8 cellular contexts compared by ENCODE assay signal in genomic region chr16:30775131-30775380, GRCh38. TPM values are rescaled to one million over a fixed set of nuclear protein-coding genes. Genes with fewer than 3 reads are reported as not detected.
DNase-seq lines count a peak whose midpoint lies in the region; ATAC-seq and TF ChIP-seq lines count a peak whose summit lies in the region.

No MANE protein-coding gene starts in this region.

- RAD21 ChIA-PET in HCT116 (lab: Charles Lee; ENCODE audit: low non-redundant PET in 1 of 2, low total read pairs in 2 of 2, uncharacterized antibody in 2 of 2, unreplicated experiment in 2 of 2), result no interaction called here

- peak overlapping the region; percentile 90 for H3K27ac ChIP-seq in HCT116 (ENCODE audit: low read depth, low read length)

- peaks cover 0 to 11% of the 10 kb centered on the region in 2 experiments; a peak in 2 of 4 replicates for H3K4me1 ChIP-seq in HCT116 (ENCODE audit: control insufficient read depth in 1 of 2, insufficient read depth in 2 of 2, low read length in 2 of 2)

- H3K36me3 ChIP-seq in HCT116 (ENCODE audit: control insufficient read depth in 1 of 2, insufficient read depth in 2 of 2, low read length in 2 of 2), result peaks cover 9 to 23% of the 10 kb centered on the region in 2 experiments

- peak overlapping the region; percentile 80 for H3K4me2 ChIP-seq in HCT116 (ENCODE audit: low read length)

- ATAC-seq in HCT116, result no peak
- ATAC-seq in stimulated activated memory B cell treated with anti-CD40 and anti-IgM and Interleukin-4, amounts not matched to agents 10 μg/mL and 1 μg/mL and 100 μg/mL, for 72 hours, result peak; percentile 1
- no peak for ATAC-seq in GM18502 (IDR thresholded peaks at IDR 0.05; ENCODE audit: poor library complexity, unreplicated experiment)

- no peaks in the 10 kb centered on the region for H3K9me3 Mint-ChIP-seq in activated T-helper 2 cell treated with anti-CD3 and anti-CD28 coated beads, Interferon-gamma antibody, Interleukin-2, Interleukin-4, amounts not matched to agents 10 μg/mL and 5 μg/mL and 100 μg/mL, durations not matched to agents 14 hours and 24 hours and 36 hours
- H3K9me3 Mint-ChIP-seq in stimulated activated memory B cell treated with anti-CD40 and anti-IgM and Interleukin-4, amounts not matched to agents 10 μg/mL and 1 μg/mL and 100 μg/mL, for 72 hours, result no peaks in the 10 kb centered on the region

- H3K27me3 Mint-ChIP-seq in activated T-helper 2 cell treated with anti-CD3 and anti-CD28 coated beads, Interferon-gamma antibody, Interleukin-2, Interleukin-4, amounts not matched to agents 10 μg/mL and 5 μg/mL and 100 μg/mL, durations not matched to agents 14 hours and 24 hours and 36 hours (ENCODE audit: low read depth), result no peaks in the 10 kb centered on the region
- H3K27me3 Mint-ChIP-seq in stimulated activated memory B cell treated with anti-CD40 and anti-IgM and Interleukin-4, amounts not matched to agents 10 μg/mL and 1 μg/mL and 100 μg/mL, for 72 hours, result peaks cover 14% of the 10 kb centered on the region

- peaks cover 12% of the 10 kb centered on the region for H3K4me1 Mint-ChIP-seq in activated T-helper 2 cell treated with anti-CD3 and anti-CD28 coated beads, Interferon-gamma antibody, Interleukin-2, Interleukin-4, amounts not matched to agents 10 μg/mL and 5 μg/mL and 100 μg/mL, durations not matched to agents 14 hours and 24 hours and 36 hours (ENCODE audit: low read depth)
- peaks cover 46% of the 10 kb centered on the region for H3K4me1 Mint-ChIP-seq in stimulated activated memory B cell treated with anti-CD40 and anti-IgM and Interleukin-4, amounts not matched to agents 10 μg/mL and 1 μg/mL and 100 μg/mL, for 72 hours

- no peaks in the 10 kb centered on the region for H3K9me2 ChIP-seq in HCT116 (ENCODE audit: insufficient read depth)

- CTCF ChIA-PET in HCT116 (lab: Charles Lee), result no interaction called here

- peak overlapping the region; percentile 93 for H3K4me3 Mint-ChIP-seq in activated T-helper 2 cell treated with anti-CD3 and anti-CD28 coated beads, Interferon-gamma antibody, Interleukin-2, Interleukin-4, amounts not matched to agents 10 μg/mL and 5 μg/mL and 100 μg/mL, durations not matched to agents 14 hours and 24 hours and 36 hours (ENCODE audit: low read depth)
- peak overlapping the region; percentile 80 for H3K4me3 Mint-ChIP-seq in stimulated activated memory B cell treated with anti-CD40 and anti-IgM and Interleukin-4, amounts not matched to agents 10 μg/mL and 1 μg/mL and 100 μg/mL, for 72 hours

- no peaks in the 10 kb centered on the region for H3K79me2 ChIP-seq in HCT116 (ENCODE audit: insufficient read depth, low read length)

- peaks cover 46% of the 10 kb centered on the region for H3K36me3 Mint-ChIP-seq in activated T-helper 2 cell treated with anti-CD3 and anti-CD28 coated beads, Interferon-gamma antibody, Interleukin-2, Interleukin-4, amounts not matched to agents 10 μg/mL and 5 μg/mL and 100 μg/mL, durations not matched to agents 14 hours and 24 hours and 36 hours (ENCODE audit: low read depth)
- peaks cover 52% of the 10 kb centered on the region for H3K36me3 Mint-ChIP-seq in stimulated activated memory B cell treated with anti-CD40 and anti-IgM and Interleukin-4, amounts not matched to agents 10 μg/mL and 1 μg/mL and 100 μg/mL, for 72 hours

- peak overlapping the region; percentile 59 to 66; a peak in 3 of 4 replicates for H3K4me3 ChIP-seq in HCT116 (replicated peaks in 1 of 2; ENCODE audit: low read depth in 1 of 2, low read length in 2 of 2)
- peak overlapping the region; percentile 66; the same call in 1 of the 2 replicates for H3K4me3 ChIP-seq in iPS-18c (ENCODE audit: insufficient read depth, low read depth, low read length)

- TF ChIP-seq POLR2A in HCT116 (IDR thresholded peaks at IDR 0.05; ENCODE audit: borderline replicate concordance, extremely low read depth, insufficient read depth, insufficient read length) (no peak), erythroblast (IDR thresholded peaks at IDR 0.05; ENCODE audit: low read length) (no peak)

- H4K20me1 ChIP-seq in HCT116 (ENCODE audit: insufficient read depth), result no peaks in the 10 kb centered on the region

- H3K9ac ChIP-seq in HCT116 (ENCODE audit: low read length), result peak overlapping the region; percentile 84; the same call in 1 of the 2 replicates

- H3K27ac Mint-ChIP-seq in activated T-helper 2 cell treated with anti-CD3 and anti-CD28 coated beads, Interferon-gamma antibody, Interleukin-2, Interleukin-4, amounts not matched to agents 10 μg/mL and 5 μg/mL and 100 μg/mL, durations not matched to agents 14 hours and 24 hours and 36 hours, result peak overlapping the region; percentile 94
- peak overlapping the region; percentile 40 for H3K27ac Mint-ChIP-seq in stimulated activated memory B cell treated with anti-CD40 and anti-IgM and Interleukin-4, amounts not matched to agents 10 μg/mL and 1 μg/mL and 100 μg/mL, for 72 hours

- H3K27me3 ChIP-seq in HCT116 (ENCODE audit: insufficient read depth, low read length), result no peaks in the 10 kb centered on the region

- no peak for TF ChIP-seq CTCF in HCT116 (IDR thresholded peaks at IDR 0.05 in 2 of 3, conservative IDR thresholded peaks at IDR 0.05 in 1 of 3; ENCODE audit: borderline replicate concordance in 1 of 3, insufficient read depth in 1 of 3, low read depth in 2 of 3, low read length in 2 of 3)

- no peak for TF ChIP-seq RAD21 in HCT116 (IDR thresholded peaks at IDR 0.05; ENCODE audit: low read depth)

- POLR2A ChIA-PET in HCT116 (lab: Charles Lee), result interaction anchor here (1.1 kb wide), 1 partner anchor 30 kb away, joined by 3 read pairs; no protein-coding TSS in a partner anchor

- H3K9me3 ChIP-seq in HCT116 (ENCODE audit: control insufficient read depth in 1 of 2, insufficient read depth in 1 of 2, low read depth in 1 of 2, low read length in 2 of 2), result no peaks in the 10 kb centered on the region
- H3K9me3 ChIP-seq in iPS-18c (ENCODE audit: control insufficient read depth, insufficient read depth, low read length), result no peaks in the 10 kb centered on the region

- DNase-seq in HCT116 (ENCODE audit: low read depth, low spot score) (no peak), NCI-H1048 (lab: John Stamatoyannopoulos, UW) (no peak), erythroblast (lab: John Stamatoyannopoulos, UW) (no peak)
- no peak for DNase-seq in activated T-helper 2 cell treated with anti-CD3 and anti-CD28 coated beads, Interferon-gamma antibody, Interleukin-2, Interleukin-4, amounts not matched to agents 10 μg/mL and 5 μg/mL and 100 μg/mL, durations not matched to agents 14 hours and 24 hours and 36 hours (ENCODE audit: low spot score)
- DNase-seq in stimulated activated CD4-positive, alpha-beta T cell treated with anti-CD3 and anti-CD28 coated beads, Interleukin-15, amount 100 ng/mL, for 24 hours, result no peak

- no peak overlapping the region for H2AFZ ChIP-seq in HCT116 (ENCODE audit: low read depth, low read length, poor library complexity, severe bottlenecking)

- BruUV-seq in HCT116 (replicated peaks; lab: Mats Ljungman, UMichigan), result no TSS peak

- intact Hi-C loops in HCT116 (cut with micrococcal nuclease), result no loop called here
- intact Hi-C loops in activated T-helper 2 cell treated with anti-CD3 and anti-CD28 coated beads, Interferon-gamma antibody, Interleukin-2, Interleukin-4, amounts not matched to agents 10 μg/mL and 5 μg/mL and 100 μg/mL, durations not matched to agents 14 hours and 24 hours and 36 hours (cut with micrococcal nuclease), result no loop called here

TF ChIP-seq in HCT116, 20 proteins besides CTCF, POLR2A, EP300 and RAD21 (continues in another document):
- TF ChIP-seq JUND (IDR thresholded peaks at IDR 0.05) (no peak), YY1 (IDR thresholded peaks at IDR 0.05; ENCODE audit: extremely low read depth, insufficient replicate concordance, low read depth, low read length) (no peak), SP1 (IDR thresholded peaks at IDR 0.05; ENCODE audit: low read depth) (no peak), EZH2phosphoT487 (IDR thresholded peaks at IDR 0.05; ENCODE audit: borderline replicate concordance) (no peak), EGR1 (IDR thresholded peaks at IDR 0.05; ENCODE audit: low read depth) (no peak), EZH2 (IDR thresholded peaks at IDR 0.05) (no peak), TCF7L2 (IDR thresholded peaks at IDR 0.05; ENCODE audit: borderline replicate concordance, extremely low read depth, insufficient read depth, insufficient read length) (no peak)

RNA-seq across cellular contexts. Expression of gene ZNF629, which starts 11.9 kb away (rescaled TPM):
- total RNA-seq in HCT116 (2021; ENCODE audit: unreplicated experiment), result 18.4 TPM
- polyA plus RNA-seq in HCT116 (2012), result 7.7 and 10.2 TPM in 2 replicates
- 0.78 and 0.82 TPM in 2 replicates for total RNA-seq in activated T-helper 2 cell treated with anti-CD3 and anti-CD28 coated beads, Interferon-gamma antibody, Interleukin-2, Interleukin-4, amounts not matched to agents 10 μg/mL and 5 μg/mL and 100 μg/mL, durations not matched to agents 14 hours and 24 hours and 36 hours

RNA-seq across cellular contexts. Expression of gene RNF40, which starts 12.9 kb away (rescaled TPM):
- 90.3 TPM for total RNA-seq in HCT116 (2021; ENCODE audit: unreplicated experiment)
- 58.1 and 67.6 TPM in 2 replicates for polyA plus RNA-seq in HCT116 (2012)
- 83.8 and 91.6 TPM in 2 replicates for total RNA-seq in activated T-helper 2 cell treated with anti-CD3 and anti-CD28 coated beads, Interferon-gamma antibody, Interleukin-2, Interleukin-4, amounts not matched to agents 10 μg/mL and 5 μg/mL and 100 μg/mL, durations not matched to agents 14 hours and 24 hours and 36 hours

RNA-seq across cellular contexts. Expression of gene CFAP119, which starts 13.2 kb away (rescaled TPM):
- total RNA-seq in HCT116 (2021; ENCODE audit: unreplicated experiment), result 12.6 TPM
- 8.8 and 10.3 TPM in 2 replicates for polyA plus RNA-seq in HCT116 (2012)
- 2.3 and 2.8 TPM in 2 replicates for total RNA-seq in activated T-helper 2 cell treated with anti-CD3 and anti-CD28 coated beads, Interferon-gamma antibody, Interleukin-2, Interleukin-4, amounts not matched to agents 10 μg/mL and 5 μg/mL and 100 μg/mL, durations not matched to agents 14 hours and 24 hours and 36 hours

RNA-seq across cellular contexts. Expression of gene PHKG2, which starts 26.8 kb away (rescaled TPM):
- 32.6 TPM for total RNA-seq in HCT116 (2021; ENCODE audit: unreplicated experiment)
- 26.1 and 28.6 TPM in 2 replicates for polyA plus RNA-seq in HCT116 (2012)
- total RNA-seq in activated T-helper 2 cell treated with anti-CD3 and anti-CD28 coated beads, Interferon-gamma antibody, Interleukin-2, Interleukin-4, amounts not matched to agents 10 μg/mL and 5 μg/mL and 100 μg/mL, durations not matched to agents 14 hours and 24 hours and 36 hours, result 38.1 and 41.6 TPM in 2 replicates

Comparison
In these comparisons a context has a peak if more than half of its experiments do, and no peak if none do; other contexts are left out.
1. RNA of gene ZNF629, which starts 11.9 kb away (total RNA-seq): 18.4 TPM in HCT116 (single experiment); 0.78 to 0.82 TPM in activated T-helper 2 cell treated with anti-CD3 and anti-CD28 coated beads, Interferon-gamma antibody, Interleukin-2, Interleukin-4, amounts not matched to agents 10 μg/mL and 5 μg/mL and 100 μg/mL, durations not matched to agents 14 hours and 24 hours and 36 hours; every median in the first group is over 10 times any median in the second.